ENCODE assay signal across 18 cellular contexts in genomic region chr20:24761220-24762065, GRCh38.
DNase-seq lines count a peak whose midpoint lies in the region; ATAC-seq, FAIRE-seq and TF ChIP-seq lines count a peak whose summit lies in the region.
"Had no signal": no experiment of that assay in that cellular context is flagged by ENCODE, and none has a peak within 500 bp of the region (broad histone marks: within the 10 kb centered on the region; RNA-seq: fewer than 3 reads in every experiment).

No MANE protein-coding gene starts in this region.

- no peak for ATAC-seq in HG03354 (IDR thresholded peaks at IDR 0.05; ENCODE audit: poor library complexity, severe bottlenecking, unreplicated experiment)
- ATAC-seq: HCT116, K562 had no signal

- TF ChIP-seq CTCF in bronchial epithelial cell (IDR thresholded peaks at IDR 0.05; ENCODE audit: insufficient read depth, low read length, severe bottlenecking) (no peak), type B pancreatic cell (conservative IDR thresholded peaks at IDR 0.05) (no peak), chondrocyte (IDR thresholded peaks at IDR 0.05) (no peak)

- no peak overlapping the region for H3K4me3 ChIP-seq in bronchial epithelial cell (ENCODE audit: low read depth, low read length)
- H3K4me3 ChIP-seq: K562 had no signal

- H3K27ac Mint-ChIP-seq in type B pancreatic cell (no peak overlapping the region), chondrocyte (ENCODE audit: unreplicated experiment) (no peak overlapping the region)

- DNase-seq in activated CD8-positive, alpha-beta memory T cell treated with anti-CD3 and anti-CD28 coated beads for 24 hours = peak; percentile 42
- no peak for DNase-seq in activated CD8-positive, alpha-beta memory T cell treated with anti-CD3 and anti-CD28 coated beads, Interleukin-2, amount 50 U/mL, for 4 hours
- DNase-seq in bronchial epithelial cell (ENCODE audit: low read depth) (peak; percentile 26), occipital lobe (lab: John Stamatoyannopoulos, UW) (peak; percentile 16), type B pancreatic cell (ENCODE audit: extremely low spot score, unreplicated experiment) (peak; percentile 34), chondrocyte (ENCODE audit: low spot score) (no peak)
- DNase-seq in NK-92 treated with Interleukin-12 subunit alpha and Interleukin-12 subunit beta, amount 100 ng/mL, for 24 hours (lab: John Stamatoyannopoulos, UW) = no peak
- DNase-seq: 8988T, NCI-H1436 treated with DMSO at 0.1 percent for 48 hours, NCI-H2081 treated with DMSO at 0.1 percent for 48 hours, NCI-H524 had no signal

- no peak overlapping the region for H3K4me3 Mint-ChIP-seq in type B pancreatic cell
- no peak overlapping the region for H3K4me3 Mint-ChIP-seq in chondrocyte (ENCODE audit: unreplicated experiment)
- H3K4me3 Mint-ChIP-seq: CD14-positive monocyte had no signal

- H3K27me3 Mint-ChIP-seq in type B pancreatic cell (no peaks in the 10 kb centered on the region), chondrocyte (ENCODE audit: low read depth) (no peaks in the 10 kb centered on the region)

- H3K36me3 Mint-ChIP-seq in type B pancreatic cell = no peaks in the 10 kb centered on the region
- no peaks in the 10 kb centered on the region for H3K36me3 Mint-ChIP-seq in chondrocyte (ENCODE audit: low read depth)
- H3K36me3 Mint-ChIP-seq: CD14-positive monocyte had no signal

- H3K4me1 Mint-ChIP-seq in type B pancreatic cell (ENCODE audit: unreplicated experiment) = peaks cover 6% of the 10 kb centered on the region
- H3K4me1 Mint-ChIP-seq in chondrocyte (ENCODE audit: low read depth) = peaks cover 3% of the 10 kb centered on the region

- FAIRE-seq in bronchial epithelial cell (lab: Jason Lieb, UNC) = no peak
- FAIRE-seq: G401.6, GM12892, K562, RCC 7860 had no signal

- H3K9me3 Mint-ChIP-seq in type B pancreatic cell (no peaks in the 10 kb centered on the region), chondrocyte (ENCODE audit: low read depth) (peaks cover 13% of the 10 kb centered on the region)

- no peaks in the 10 kb centered on the region for H3K36me3 ChIP-seq in bronchial epithelial cell (ENCODE audit: control insufficient read depth, insufficient read depth, low read length)

- no peaks in the 10 kb centered on the region for H3K27me3 ChIP-seq in bronchial epithelial cell (ENCODE audit: control insufficient read depth, insufficient read depth, low read length)

Comparison
In these comparisons a context has a peak if more than half of its experiments do, and no peak if none do; other contexts are left out.
1. DNase-seq: peak in activated CD8-positive, alpha-beta memory T cell treated with anti-CD3 and anti-CD28 coated beads for 24 hours (single experiment), bronchial epithelial cell (single experiment), occipital lobe (single experiment) and type B pancreatic cell (single experiment); none in activated CD8-positive, alpha-beta memory T cell treated with anti-CD3 and anti-CD28 coated beads, Interleukin-2, amount 50 U/mL, for 4 hours (single experiment), chondrocyte (single experiment) and NK-92 treated with Interleukin-12 subunit alpha and Interleukin-12 subunit beta, amount 100 ng/mL, for 24 hours (single experiment).